18 cellular contexts compared by ENCODE assay signal in the genomic region with DNA sequence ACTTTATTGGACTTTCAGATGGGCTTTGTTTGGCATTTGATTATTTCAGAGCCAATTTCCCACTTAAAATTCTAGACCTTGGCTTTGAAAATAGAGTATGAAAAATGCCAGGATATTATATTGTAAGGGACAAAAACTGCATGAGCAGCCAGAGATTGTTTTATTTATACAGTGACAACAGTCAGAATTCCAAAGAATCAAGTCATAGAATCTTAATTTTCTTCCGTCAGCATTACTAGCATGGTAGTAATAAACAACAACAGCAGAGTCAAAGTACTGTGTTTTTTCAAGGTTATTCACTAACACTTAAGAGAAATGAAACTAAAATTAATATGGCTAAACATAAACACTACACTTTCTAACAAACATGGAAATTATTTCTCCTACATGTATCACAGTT. TPM values are rescaled to one million over a fixed set of nuclear protein-coding genes. Genes with fewer than 3 reads are reported as not detected.
DNase-seq lines count a peak whose midpoint lies in the region; ATAC-seq, FAIRE-seq and TF ChIP-seq lines count a peak whose summit lies in the region.
"Had no signal": no experiment of that assay in that cellular context is flagged by ENCODE, and none has a peak within 500 bp of the region (broad histone marks: within the 10 kb centered on the region; RNA-seq: fewer than 3 reads in every experiment).

No MANE protein-coding gene starts in this region.

- ATAC-seq in left lobe of liver, result no peak

- TF ChIP-seq CTCF in astrocyte of the spinal cord (IDR thresholded peaks at IDR 0.05; ENCODE audit: low read depth, low read length) (no peak), smooth muscle cell (IDR thresholded peaks at IDR 0.05; ENCODE audit: borderline replicate concordance, insufficient read depth, poor library complexity, severe bottlenecking) (no peak)

- no peaks in the 10 kb centered on the region for H3K9me3 ChIP-seq in smooth muscle cell (replicated peaks; ENCODE audit: low read depth)
- H3K9me3 ChIP-seq: neutrophil had no signal

- 32% methylated on average over 1 of the region's 1 CpG for WGBS in smooth muscle cell (ENCODE audit: low lambda C conversion rate)

- no peaks in the 10 kb centered on the region for H3K27me3 ChIP-seq in smooth muscle cell (ENCODE audit: low read depth)
- H3K27me3 ChIP-seq: BLaER1, dorsolateral prefrontal cortex, neutrophil had no signal

- H4K20me1 ChIP-seq in smooth muscle cell (ENCODE audit: low read depth), result peaks cover 49% of the 10 kb centered on the region
- H4K20me1 ChIP-seq: BLaER1 had no signal

- DNase-seq in GM18507 (ENCODE audit: extremely low spot score, insufficient read length, low read depth) (no peak), astrocyte of the spinal cord (ENCODE audit: low read depth, low spot score) (peak; percentile 18), kidney glomerular epithelial cell (lab: John Stamatoyannopoulos, UW) (peak; percentile 39), smooth muscle cell (lab: John Stamatoyannopoulos, UW; ENCODE audit: unreplicated experiment) (no peak), DMS 273 treated with DMSO at 0.1 percent for 48 hours (lab: John Stamatoyannopoulos, UW) (no peak), left lobe of liver (ENCODE audit: low spot score) (no peak), SKM-1 treated with dmso at 0.1 percent for 144 hours (lab: John Stamatoyannopoulos, UW; ENCODE audit: unreplicated experiment) (no peak)
- DNase-seq: activated CD4-positive, alpha-beta T cell treated with anti-CD3 and anti-CD28 coated beads, Interleukin-2, amount 50 U/mL, for 1 hour; activated naive CD4-positive, alpha-beta T cell treated with anti-CD3 and anti-CD28 coated beads, Interleukin-2, amount 10 ng/mL, durations not matched to agents 7 days and 5 days; activated T-cell treated with anti-CD3 and anti-CD28 coated beads for 4 hours; DMS153; dorsolateral prefrontal cortex; H9; NCI-H1092 treated with DMSO at 0.1 percent for 48 hours; NCI-H774 had no signal

- no peak overlapping the region for H2AFZ ChIP-seq in smooth muscle cell (ENCODE audit: low read depth)

- peak overlapping the region; percentile 88 for H3K27ac ChIP-seq in smooth muscle cell (ENCODE audit: low read depth)
- H3K27ac ChIP-seq: BLaER1, dorsolateral prefrontal cortex, KMS-11, neutrophil had no signal

- peak; percentile 52 for FAIRE-seq in GM18507 (lab: Jason Lieb, UNC)

- no peak overlapping the region for H3K4me3 ChIP-seq in astrocyte of the spinal cord (ENCODE audit: low read depth, low read length)
- peak overlapping the region; percentile 3 for H3K4me3 ChIP-seq in smooth muscle cell
- H3K4me3 ChIP-seq: BLaER1, dorsolateral prefrontal cortex had no signal

- H3F3A ChIP-seq in smooth muscle cell (ENCODE audit: low read depth), result no peaks in the 10 kb centered on the region

- peak overlapping the region; percentile 67 for H3K4me2 ChIP-seq in smooth muscle cell
- H3K4me2 ChIP-seq: BLaER1, KMS-11 had no signal

- H3K79me2 ChIP-seq in smooth muscle cell (ENCODE audit: low read depth), result peaks cover 96% of the 10 kb centered on the region

- in situ Hi-C loops in astrocyte of the spinal cord (cut with HindIII; ENCODE audit: low sequenced_read_pairs), result no loop called here

- H3K9ac ChIP-seq in smooth muscle cell (ENCODE audit: low read depth), result peak overlapping the region; percentile 77
- H3K9ac ChIP-seq: BLaER1, KMS-11 had no signal

- no peaks in the 10 kb centered on the region for H3K36me3 ChIP-seq in smooth muscle cell (ENCODE audit: low read depth)
- H3K36me3 ChIP-seq: BLaER1, neutrophil had no signal

- H3K4me1 ChIP-seq in smooth muscle cell (ENCODE audit: low read depth), result no peaks in the 10 kb centered on the region
- H3K4me1 ChIP-seq: BLaER1 had no signal

RNA-seq across cellular contexts. Expression of a gene that starts 52.2 kb away (rescaled TPM):
- 29.9 and 32.8 TPM in 2 replicates for total RNA-seq in smooth muscle cell
- polyA plus RNA-seq in smooth muscle cell, result 16.3 and 21.9 TPM in 2 replicates
- total RNA-seq in left lobe of liver, result 2.0 TPM

Comparison
In these comparisons a context has a peak if more than half of its experiments do, and no peak if none do; other contexts are left out.
1. DNase-seq: peak in astrocyte of the spinal cord (single experiment) and kidney glomerular epithelial cell (single experiment); none in GM18507 (single experiment), smooth muscle cell (single experiment), DMS 273 treated with DMSO at 0.1 percent for 48 hours (single experiment), left lobe of liver (single experiment) and SKM-1 treated with dmso at 0.1 percent for 144 hours (single experiment).
2. RNA of a gene that starts 52.2 kb away (total RNA-seq): 29.9 to 32.8 TPM in smooth muscle cell; 2.0 TPM in left lobe of liver (single experiment); every median in the first group is over 10 times any median in the second.